Comparison of ENCODE assay signal across 1 cellular context in the genomic region with DNA sequence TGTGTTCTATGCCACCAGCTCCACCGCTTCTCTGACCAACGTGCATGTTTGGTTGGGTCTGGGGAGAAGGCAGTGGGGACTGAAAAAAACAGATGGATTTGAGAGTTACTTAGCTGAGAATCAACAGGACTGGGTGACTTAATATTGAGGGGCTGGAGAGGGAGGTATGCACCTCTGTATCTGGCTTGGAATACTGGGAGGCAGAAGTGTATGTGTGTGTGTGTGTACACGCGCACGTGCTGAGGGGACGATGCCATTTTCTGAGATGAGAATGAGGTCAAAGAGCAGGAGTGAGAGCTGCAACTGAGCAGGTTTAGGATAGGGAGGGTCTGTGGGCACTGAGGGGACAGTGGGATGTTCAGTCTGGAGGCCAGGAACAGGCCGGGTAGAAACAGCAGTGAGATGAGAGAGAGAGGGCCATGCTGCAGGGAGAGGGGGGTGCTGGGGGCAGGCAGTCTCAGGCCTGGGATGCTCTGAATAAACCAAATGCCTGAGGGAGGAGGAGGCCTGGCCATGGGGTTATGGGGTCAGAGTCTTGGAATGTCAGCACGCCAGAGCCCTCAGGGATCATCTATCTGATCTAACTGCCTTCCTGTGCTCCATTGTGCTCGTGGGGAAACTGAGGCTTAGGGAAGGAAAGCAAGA.
TF ChIP-seq lines count a peak whose summit lies in the region.

No MANE protein-coding gene starts in this region.

TF ChIP-seq in HepG2, 621 proteins besides CTCF, POLR2A, EP300 and RAD21 (continued from another document and continues in another):
- TF ChIP-seq, protein P1, sequence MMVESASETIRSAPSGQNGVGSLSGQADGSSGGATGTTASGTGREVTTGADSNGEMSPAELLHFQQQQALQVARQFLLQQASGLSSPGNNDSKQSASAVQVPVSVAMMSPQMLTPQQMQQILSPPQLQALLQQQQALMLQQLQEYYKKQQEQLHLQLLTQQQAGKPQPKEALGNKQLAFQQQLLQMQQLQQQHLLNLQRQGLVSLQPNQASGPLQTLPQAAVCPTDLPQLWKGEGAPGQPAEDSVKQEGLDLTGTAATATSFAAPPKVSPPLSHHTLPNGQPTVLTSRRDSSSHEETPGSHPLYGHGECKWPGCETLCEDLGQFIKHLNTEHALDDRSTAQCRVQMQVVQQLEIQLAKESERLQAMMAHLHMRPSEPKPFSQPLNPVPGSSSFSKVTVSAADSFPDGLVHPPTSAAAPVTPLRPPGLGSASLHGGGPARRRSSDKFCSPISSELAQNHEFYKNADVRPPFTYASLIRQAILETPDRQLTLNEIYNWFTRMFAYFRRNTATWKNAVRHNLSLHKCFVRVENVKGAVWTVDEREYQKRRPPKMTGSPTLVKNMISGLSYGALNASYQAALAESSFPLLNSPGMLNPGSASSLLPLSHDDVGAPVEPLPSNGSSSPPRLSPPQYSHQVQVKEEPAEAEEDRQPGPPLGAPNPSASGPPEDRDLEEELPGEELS (CRISPR knock-in tag; IDR thresholded peaks at IDR 0.05), result peak; percentile 42; the same call in 1 of the 2 replicates
- TF ChIP-seq ZKSCAN8 (CRISPR knock-in tag; IDR thresholded peaks at IDR 0.05; ENCODE audit: borderline replicate concordance), result no peak
- no peak for TF ChIP-seq ZNF460 (CRISPR knock-in tag; IDR thresholded peaks at IDR 0.05; ENCODE audit: borderline replicate concordance)
- TF ChIP-seq, protein P2, sequence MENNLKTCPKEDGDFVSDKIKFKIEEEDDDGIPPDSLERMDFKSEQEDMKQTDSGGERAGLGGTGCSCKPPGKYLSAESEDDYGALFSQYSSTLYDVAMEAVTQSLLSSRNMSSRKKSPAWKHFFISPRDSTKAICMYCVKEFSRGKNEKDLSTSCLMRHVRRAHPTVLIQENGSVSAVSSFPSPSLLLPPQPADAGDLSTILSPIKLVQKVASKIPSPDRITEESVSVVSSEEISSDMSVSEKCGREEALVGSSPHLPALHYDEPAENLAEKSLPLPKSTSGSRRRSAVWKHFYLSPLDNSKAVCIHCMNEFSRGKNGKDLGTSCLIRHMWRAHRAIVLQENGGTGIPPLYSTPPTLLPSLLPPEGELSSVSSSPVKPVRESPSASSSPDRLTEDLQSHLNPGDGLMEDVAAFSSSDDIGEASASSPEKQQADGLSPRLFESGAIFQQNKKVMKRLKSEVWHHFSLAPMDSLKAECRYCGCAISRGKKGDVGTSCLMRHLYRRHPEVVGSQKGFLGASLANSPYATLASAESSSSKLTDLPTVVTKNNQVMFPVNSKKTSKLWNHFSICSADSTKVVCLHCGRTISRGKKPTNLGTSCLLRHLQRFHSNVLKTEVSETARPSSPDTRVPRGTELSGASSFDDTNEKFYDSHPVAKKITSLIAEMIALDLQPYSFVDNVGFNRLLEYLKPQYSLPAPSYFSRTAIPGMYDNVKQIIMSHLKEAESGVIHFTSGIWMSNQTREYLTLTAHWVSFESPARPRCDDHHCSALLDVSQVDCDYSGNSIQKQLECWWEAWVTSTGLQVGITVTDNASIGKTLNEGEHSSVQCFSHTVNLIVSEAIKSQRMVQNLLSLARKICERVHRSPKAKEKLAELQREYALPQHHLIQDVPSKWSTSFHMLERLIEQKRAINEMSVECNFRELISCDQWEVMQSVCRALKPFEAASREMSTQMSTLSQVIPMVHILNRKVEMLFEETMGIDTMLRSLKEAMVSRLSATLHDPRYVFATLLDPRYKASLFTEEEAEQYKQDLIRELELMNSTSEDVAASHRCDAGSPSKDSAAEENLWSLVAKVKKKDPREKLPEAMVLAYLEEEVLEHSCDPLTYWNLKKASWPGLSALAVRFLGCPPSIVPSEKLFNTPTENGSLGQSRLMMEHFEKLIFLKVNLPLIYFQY (CRISPR knock-in tag; IDR thresholded peaks at IDR 0.05; ENCODE audit: borderline replicate concordance), result no peak
- TF ChIP-seq SP1 (IDR thresholded peaks at IDR 0.05), result no peak
- TF ChIP-seq SP1 (CRISPR knock-in tag; IDR thresholded peaks at IDR 0.05), result no peak
- TF ChIP-seq, protein P3, sequence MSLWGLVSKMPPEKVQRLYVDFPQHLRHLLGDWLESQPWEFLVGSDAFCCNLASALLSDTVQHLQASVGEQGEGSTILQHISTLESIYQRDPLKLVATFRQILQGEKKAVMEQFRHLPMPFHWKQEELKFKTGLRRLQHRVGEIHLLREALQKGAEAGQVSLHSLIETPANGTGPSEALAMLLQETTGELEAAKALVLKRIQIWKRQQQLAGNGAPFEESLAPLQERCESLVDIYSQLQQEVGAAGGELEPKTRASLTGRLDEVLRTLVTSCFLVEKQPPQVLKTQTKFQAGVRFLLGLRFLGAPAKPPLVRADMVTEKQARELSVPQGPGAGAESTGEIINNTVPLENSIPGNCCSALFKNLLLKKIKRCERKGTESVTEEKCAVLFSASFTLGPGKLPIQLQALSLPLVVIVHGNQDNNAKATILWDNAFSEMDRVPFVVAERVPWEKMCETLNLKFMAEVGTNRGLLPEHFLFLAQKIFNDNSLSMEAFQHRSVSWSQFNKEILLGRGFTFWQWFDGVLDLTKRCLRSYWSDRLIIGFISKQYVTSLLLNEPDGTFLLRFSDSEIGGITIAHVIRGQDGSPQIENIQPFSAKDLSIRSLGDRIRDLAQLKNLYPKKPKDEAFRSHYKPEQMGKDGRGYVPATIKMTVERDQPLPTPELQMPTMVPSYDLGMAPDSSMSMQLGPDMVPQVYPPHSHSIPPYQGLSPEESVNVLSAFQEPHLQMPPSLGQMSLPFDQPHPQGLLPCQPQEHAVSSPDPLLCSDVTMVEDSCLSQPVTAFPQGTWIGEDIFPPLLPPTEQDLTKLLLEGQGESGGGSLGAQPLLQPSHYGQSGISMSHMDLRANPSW (CRISPR knock-in tag; IDR thresholded peaks at IDR 0.05; ENCODE audit: borderline replicate concordance), result no peak
- TF ChIP-seq, protein P4, sequence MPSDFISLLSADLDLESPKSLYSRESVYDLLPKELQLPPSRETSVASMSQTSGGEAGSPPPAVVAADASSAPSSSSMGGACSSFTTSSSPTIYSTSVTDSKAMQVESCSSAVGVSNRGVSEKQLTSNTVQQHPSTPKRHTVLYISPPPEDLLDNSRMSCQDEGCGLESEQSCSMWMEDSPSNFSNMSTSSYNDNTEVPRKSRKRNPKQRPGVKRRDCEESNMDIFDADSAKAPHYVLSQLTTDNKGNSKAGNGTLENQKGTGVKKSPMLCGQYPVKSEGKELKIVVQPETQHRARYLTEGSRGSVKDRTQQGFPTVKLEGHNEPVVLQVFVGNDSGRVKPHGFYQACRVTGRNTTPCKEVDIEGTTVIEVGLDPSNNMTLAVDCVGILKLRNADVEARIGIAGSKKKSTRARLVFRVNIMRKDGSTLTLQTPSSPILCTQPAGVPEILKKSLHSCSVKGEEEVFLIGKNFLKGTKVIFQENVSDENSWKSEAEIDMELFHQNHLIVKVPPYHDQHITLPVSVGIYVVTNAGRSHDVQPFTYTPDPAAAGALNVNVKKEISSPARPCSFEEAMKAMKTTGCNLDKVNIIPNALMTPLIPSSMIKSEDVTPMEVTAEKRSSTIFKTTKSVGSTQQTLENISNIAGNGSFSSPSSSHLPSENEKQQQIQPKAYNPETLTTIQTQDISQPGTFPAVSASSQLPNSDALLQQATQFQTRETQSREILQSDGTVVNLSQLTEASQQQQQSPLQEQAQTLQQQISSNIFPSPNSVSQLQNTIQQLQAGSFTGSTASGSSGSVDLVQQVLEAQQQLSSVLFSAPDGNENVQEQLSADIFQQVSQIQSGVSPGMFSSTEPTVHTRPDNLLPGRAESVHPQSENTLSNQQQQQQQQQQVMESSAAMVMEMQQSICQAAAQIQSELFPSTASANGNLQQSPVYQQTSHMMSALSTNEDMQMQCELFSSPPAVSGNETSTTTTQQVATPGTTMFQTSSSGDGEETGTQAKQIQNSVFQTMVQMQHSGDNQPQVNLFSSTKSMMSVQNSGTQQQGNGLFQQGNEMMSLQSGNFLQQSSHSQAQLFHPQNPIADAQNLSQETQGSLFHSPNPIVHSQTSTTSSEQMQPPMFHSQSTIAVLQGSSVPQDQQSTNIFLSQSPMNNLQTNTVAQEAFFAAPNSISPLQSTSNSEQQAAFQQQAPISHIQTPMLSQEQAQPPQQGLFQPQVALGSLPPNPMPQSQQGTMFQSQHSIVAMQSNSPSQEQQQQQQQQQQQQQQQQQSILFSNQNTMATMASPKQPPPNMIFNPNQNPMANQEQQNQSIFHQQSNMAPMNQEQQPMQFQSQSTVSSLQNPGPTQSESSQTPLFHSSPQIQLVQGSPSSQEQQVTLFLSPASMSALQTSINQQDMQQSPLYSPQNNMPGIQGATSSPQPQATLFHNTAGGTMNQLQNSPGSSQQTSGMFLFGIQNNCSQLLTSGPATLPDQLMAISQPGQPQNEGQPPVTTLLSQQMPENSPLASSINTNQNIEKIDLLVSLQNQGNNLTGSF (CRISPR knock-in tag; IDR thresholded peaks at IDR 0.05), result peak; percentile 47; the same call in 1 of the 2 replicates
- no peak for TF ChIP-seq DNMT1 (CRISPR knock-in tag; IDR thresholded peaks at IDR 0.05)
- TF ChIP-seq, protein P5, sequence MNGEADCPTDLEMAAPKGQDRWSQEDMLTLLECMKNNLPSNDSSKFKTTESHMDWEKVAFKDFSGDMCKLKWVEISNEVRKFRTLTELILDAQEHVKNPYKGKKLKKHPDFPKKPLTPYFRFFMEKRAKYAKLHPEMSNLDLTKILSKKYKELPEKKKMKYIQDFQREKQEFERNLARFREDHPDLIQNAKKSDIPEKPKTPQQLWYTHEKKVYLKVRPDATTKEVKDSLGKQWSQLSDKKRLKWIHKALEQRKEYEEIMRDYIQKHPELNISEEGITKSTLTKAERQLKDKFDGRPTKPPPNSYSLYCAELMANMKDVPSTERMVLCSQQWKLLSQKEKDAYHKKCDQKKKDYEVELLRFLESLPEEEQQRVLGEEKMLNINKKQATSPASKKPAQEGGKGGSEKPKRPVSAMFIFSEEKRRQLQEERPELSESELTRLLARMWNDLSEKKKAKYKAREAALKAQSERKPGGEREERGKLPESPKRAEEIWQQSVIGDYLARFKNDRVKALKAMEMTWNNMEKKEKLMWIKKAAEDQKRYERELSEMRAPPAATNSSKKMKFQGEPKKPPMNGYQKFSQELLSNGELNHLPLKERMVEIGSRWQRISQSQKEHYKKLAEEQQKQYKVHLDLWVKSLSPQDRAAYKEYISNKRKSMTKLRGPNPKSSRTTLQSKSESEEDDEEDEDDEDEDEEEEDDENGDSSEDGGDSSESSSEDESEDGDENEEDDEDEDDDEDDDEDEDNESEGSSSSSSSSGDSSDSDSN (CRISPR knock-in tag; IDR thresholded peaks at IDR 0.05), result 0 out of 2 replicates have a peak, but pooled peaks have one; percentile 35
- TF ChIP-seq GABPB1 (CRISPR knock-in tag; IDR thresholded peaks at IDR 0.05), result no peak; the same call in 1 of the 2 replicates
- TF ChIP-seq SIN3A (IDR thresholded peaks at IDR 0.05; ENCODE audit: borderline replicate concordance, low read depth, low read length), result no peak
- no peak for TF ChIP-seq WIZ (CRISPR knock-in tag; IDR thresholded peaks at IDR 0.05)
- no peak for TF ChIP-seq NPAS2 (CRISPR knock-in tag; IDR thresholded peaks at IDR 0.05; ENCODE audit: borderline replicate concordance)
- TF ChIP-seq ZNF33B (CRISPR knock-in tag; IDR thresholded peaks at IDR 0.05), result no peak
- TF ChIP-seq TARDBP (CRISPR knock-in tag; IDR thresholded peaks at IDR 0.05), result 0 out of 2 replicates have a peak, but pooled peaks have one; percentile 42
- no peak for TF ChIP-seq PLRG1 (conservative IDR thresholded peaks at IDR 0.05)
- no peak for TF ChIP-seq ZNF652 (CRISPR knock-in tag; IDR thresholded peaks at IDR 0.05; ENCODE audit: borderline replicate concordance, low read depth)
- peak; percentile 10; the same call in 1 of the 2 replicates for TF ChIP-seq ZFP90 (CRISPR knock-in tag; IDR thresholded peaks at IDR 0.05; ENCODE audit: borderline replicate concordance)
- 0 out of 2 replicates have a peak, but pooled peaks have one; percentile 30 for TF ChIP-seq NR2C2 (CRISPR knock-in tag; IDR thresholded peaks at IDR 0.05; ENCODE audit: borderline replicate concordance)
- TF ChIP-seq, protein P6, sequence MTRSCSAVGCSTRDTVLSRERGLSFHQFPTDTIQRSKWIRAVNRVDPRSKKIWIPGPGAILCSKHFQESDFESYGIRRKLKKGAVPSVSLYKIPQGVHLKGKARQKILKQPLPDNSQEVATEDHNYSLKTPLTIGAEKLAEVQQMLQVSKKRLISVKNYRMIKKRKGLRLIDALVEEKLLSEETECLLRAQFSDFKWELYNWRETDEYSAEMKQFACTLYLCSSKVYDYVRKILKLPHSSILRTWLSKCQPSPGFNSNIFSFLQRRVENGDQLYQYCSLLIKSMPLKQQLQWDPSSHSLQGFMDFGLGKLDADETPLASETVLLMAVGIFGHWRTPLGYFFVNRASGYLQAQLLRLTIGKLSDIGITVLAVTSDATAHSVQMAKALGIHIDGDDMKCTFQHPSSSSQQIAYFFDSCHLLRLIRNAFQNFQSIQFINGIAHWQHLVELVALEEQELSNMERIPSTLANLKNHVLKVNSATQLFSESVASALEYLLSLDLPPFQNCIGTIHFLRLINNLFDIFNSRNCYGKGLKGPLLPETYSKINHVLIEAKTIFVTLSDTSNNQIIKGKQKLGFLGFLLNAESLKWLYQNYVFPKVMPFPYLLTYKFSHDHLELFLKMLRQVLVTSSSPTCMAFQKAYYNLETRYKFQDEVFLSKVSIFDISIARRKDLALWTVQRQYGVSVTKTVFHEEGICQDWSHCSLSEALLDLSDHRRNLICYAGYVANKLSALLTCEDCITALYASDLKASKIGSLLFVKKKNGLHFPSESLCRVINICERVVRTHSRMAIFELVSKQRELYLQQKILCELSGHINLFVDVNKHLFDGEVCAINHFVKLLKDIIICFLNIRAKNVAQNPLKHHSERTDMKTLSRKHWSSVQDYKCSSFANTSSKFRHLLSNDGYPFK (CRISPR knock-in tag; IDR thresholded peaks at IDR 0.05; ENCODE audit: borderline replicate concordance), result peak; percentile 58; the same call in 1 of the 2 replicates
- TF ChIP-seq SALL1 (CRISPR knock-in tag; IDR thresholded peaks at IDR 0.05), result no peak
- TF ChIP-seq PCBP1 (IDR thresholded peaks at IDR 0.05; ENCODE audit: borderline replicate concordance, low read depth, low read length), result no peak
- no peak for TF ChIP-seq ZNF383 (CRISPR knock-in tag; IDR thresholded peaks at IDR 0.05; ENCODE audit: borderline replicate concordance)
- TF ChIP-seq RXRB (CRISPR knock-in tag; IDR thresholded peaks at IDR 0.05; ENCODE audit: borderline replicate concordance), result no peak; the same call in 1 of the 2 replicates
- no peak for TF ChIP-seq ZNF10 (CRISPR knock-in tag; IDR thresholded peaks at IDR 0.05; ENCODE audit: borderline replicate concordance, low read depth)
- peak; percentile 77 for TF ChIP-seq BHLHE40 (IDR thresholded peaks at IDR 0.05; ENCODE audit: low read length)
- TF ChIP-seq ZNF432 (CRISPR knock-in tag; IDR thresholded peaks at IDR 0.05; ENCODE audit: borderline replicate concordance), result no peak
- TF ChIP-seq SNAPC2 (CRISPR knock-in tag; IDR thresholded peaks at IDR 0.05), result no peak
- no peak for TF ChIP-seq ZNF20 (CRISPR knock-in tag; IDR thresholded peaks at IDR 0.05)
- peak; percentile 15; the same call in 1 of the 2 replicates for TF ChIP-seq ZNF232 (CRISPR knock-in tag; IDR thresholded peaks at IDR 0.05; ENCODE audit: borderline replicate concordance)
- no peak for TF ChIP-seq MLLT10 (CRISPR knock-in tag; IDR thresholded peaks at IDR 0.05)
- TF ChIP-seq SP140L (CRISPR knock-in tag; IDR thresholded peaks at IDR 0.05; ENCODE audit: borderline replicate concordance), result no peak
- 0 out of 2 replicates have a peak, but pooled peaks have one; percentile 9 for TF ChIP-seq ZNF430 (CRISPR knock-in tag; IDR thresholded peaks at IDR 0.05)
- TF ChIP-seq ZNF264 (CRISPR knock-in tag; IDR thresholded peaks at IDR 0.05), result no peak
- peak; percentile 68 for TF ChIP-seq PPARG (CRISPR knock-in tag; conservative IDR thresholded peaks at IDR 0.05)
- no peak for TF ChIP-seq FOXA1 (IDR thresholded peaks at IDR 0.05)
- no peak for TF ChIP-seq FOXA1 (CRISPR knock-in tag; IDR thresholded peaks at IDR 0.05)
